Comparison of ENCODE assay signal across 1 cellular context in genomic region chr20:18587665-18588553, GRCh38.
A peak's percentile ranks its signal among the peaks of the same experiment; 100 is the strongest.
TF ChIP-seq lines count a peak whose summit lies in the region.

DTD1 (plus strand) TSS chr20:18588054; CDS start chr20:18588073, 19 bp downstream.

TF ChIP-seq in HepG2, 621 proteins besides CTCF, POLR2A, EP300 and RAD21 (continued from another document and continues in another):
- TF ChIP-seq GLMP (CRISPR knock-in tag; IDR thresholded peaks at IDR 0.05; ENCODE audit: borderline replicate concordance) (no peak), FOXO1 (CRISPR knock-in tag; IDR thresholded peaks at IDR 0.05) (peak; percentile 62; the same call in 1 of the 2 replicates), DNMT1 (CRISPR knock-in tag; IDR thresholded peaks at IDR 0.05) (peak; percentile 85; the same call in 1 of the 2 replicates), ZNF678 (CRISPR knock-in tag; IDR thresholded peaks at IDR 0.05) (no peak), YEATS2 (CRISPR knock-in tag; IDR thresholded peaks at IDR 0.05; ENCODE audit: borderline replicate concordance) (peak; percentile 65), ZNF10 (CRISPR knock-in tag; IDR thresholded peaks at IDR 0.05; ENCODE audit: borderline replicate concordance, low read depth) (no peak), ZNF580 (CRISPR knock-in tag; IDR thresholded peaks at IDR 0.05; ENCODE audit: borderline replicate concordance, low read depth) (peak; percentile 54; the same call in 1 of the 2 replicates), ZNF572 (CRISPR knock-in tag; IDR thresholded peaks at IDR 0.05) (no peak), ZNF7 (CRISPR knock-in tag; IDR thresholded peaks at IDR 0.05) (no peak), THRA (CRISPR knock-in tag; IDR thresholded peaks at IDR 0.05; ENCODE audit: borderline replicate concordance) (peak; percentile 32; the same call in 1 of the 2 replicates), ZNF326 (CRISPR knock-in tag; IDR thresholded peaks at IDR 0.05; ENCODE audit: borderline replicate concordance) (no peak), ZNF646 (CRISPR knock-in tag; IDR thresholded peaks at IDR 0.05) (no peak), RNF219 (CRISPR knock-in tag; IDR thresholded peaks at IDR 0.05) (no peak), AHR (CRISPR knock-in tag; IDR thresholded peaks at IDR 0.05) (peak; percentile 76; the same call in 1 of the 2 replicates), ZBTB3 (CRISPR knock-in tag; IDR thresholded peaks at IDR 0.05; ENCODE audit: borderline replicate concordance, low read depth) (no peak), RBFOX2 (IDR thresholded peaks at IDR 0.05; ENCODE audit: low read depth, low read length) (peak; percentile 91), RARA (CRISPR knock-in tag; IDR thresholded peaks at IDR 0.05) (0 out of 2 replicates have a peak, but pooled peaks have one; percentile 23), MBD4 (IDR thresholded peaks at IDR 0.05; ENCODE audit: borderline replicate concordance, low read length) (no peak), ZNF180 (CRISPR knock-in tag; IDR thresholded peaks at IDR 0.05; ENCODE audit: borderline replicate concordance, low read depth) (0 out of 2 replicates have a peak, but pooled peaks have one; percentile 73), SMC3 (IDR thresholded peaks at IDR 0.05; ENCODE audit: low read length) (no peak), PAXIP1 (CRISPR knock-in tag; conservative IDR thresholded peaks at IDR 0.05) (no peak), TCF7L2 (IDR thresholded peaks at IDR 0.05; ENCODE audit: low read depth, low read length) (no peak), ZKSCAN1 (IDR thresholded peaks at IDR 0.05; ENCODE audit: low read length) (no peak), SIN3B (IDR thresholded peaks at IDR 0.05; ENCODE audit: low read length) (no peak), E2F1 (CRISPR knock-in tag; IDR thresholded peaks at IDR 0.05) (peak; percentile 51), YY1 (IDR thresholded peaks at IDR 0.05; ENCODE audit: insufficient read depth, insufficient replicate concordance, low read depth, low read length) (peak; percentile 88), THAP7 (CRISPR knock-in tag; IDR thresholded peaks at IDR 0.05) (no peak; the same call in 1 of the 2 replicates), ZZZ3 (CRISPR knock-in tag; IDR thresholded peaks at IDR 0.05; ENCODE audit: borderline replicate concordance) (no peak), ZNF337 (CRISPR knock-in tag; IDR thresholded peaks at IDR 0.05; ENCODE audit: borderline replicate concordance, low read depth) (no peak), ZNF605 (CRISPR knock-in tag; IDR thresholded peaks at IDR 0.05) (0 out of 2 replicates have a peak, but pooled peaks have one; percentile 79), ZNF20 (CRISPR knock-in tag; IDR thresholded peaks at IDR 0.05) (no peak), ZNF343 (CRISPR knock-in tag; IDR thresholded peaks at IDR 0.05) (no peak), BCL6 (CRISPR knock-in tag; IDR thresholded peaks at IDR 0.05) (0 out of 2 replicates have a peak, but pooled peaks have one; percentile 22), SALL1 (CRISPR knock-in tag; IDR thresholded peaks at IDR 0.05) (peak; percentile 63), HIC2 (CRISPR knock-in tag; IDR thresholded peaks at IDR 0.05; ENCODE audit: low read depth) (no peak; the same call in 1 of the 2 replicates), MED8 (CRISPR knock-in tag; IDR thresholded peaks at IDR 0.05; ENCODE audit: insufficient replicate concordance) (no peak), ZNF549 (CRISPR knock-in tag; IDR thresholded peaks at IDR 0.05) (0 out of 2 replicates have a peak, but pooled peaks have one; percentile 76), NCOA5 (CRISPR knock-in tag; IDR thresholded peaks at IDR 0.05) (no peak), SSRP1 (CRISPR knock-in tag; IDR thresholded peaks at IDR 0.05) (no peak), JUN (CRISPR knock-in tag; IDR thresholded peaks at IDR 0.05) (0 out of 2 replicates have a peak, but pooled peaks have one; percentile 37), PAWR (CRISPR knock-in tag; IDR thresholded peaks at IDR 0.05; ENCODE audit: borderline replicate concordance) (no peak), ZNF446 (CRISPR knock-in tag; IDR thresholded peaks at IDR 0.05) (peak; percentile 68; the same call in 1 of the 2 replicates)
